Comparison of ENCODE assay signal across 10 cellular contexts in the genomic region with DNA sequence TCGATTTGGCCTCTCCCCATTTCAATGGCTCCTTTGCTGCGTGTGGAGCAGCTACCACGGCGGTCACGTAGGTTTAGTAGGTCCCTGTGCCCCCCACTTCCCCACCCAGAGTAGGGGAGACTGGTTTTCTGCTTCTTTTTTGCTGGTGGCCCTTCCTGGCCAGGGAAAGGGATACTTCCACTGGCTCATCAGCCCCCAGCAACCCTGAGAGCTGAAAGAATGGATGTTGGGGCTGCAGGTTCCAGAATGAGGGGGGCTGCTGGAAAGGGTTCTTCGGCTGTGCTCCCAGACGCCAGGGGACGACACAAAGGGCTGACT.
DNase-seq lines count a peak whose midpoint lies in the region; ATAC-seq and TF ChIP-seq lines count a peak whose summit lies in the region.
"Had no signal": no experiment of that assay in that cellular context is flagged by ENCODE, and none has a peak within 500 bp of the region (broad histone marks: within the 10 kb centered on the region; RNA-seq: fewer than 3 reads in every experiment).

No MANE protein-coding gene starts in this region.

- no peak for TF ChIP-seq EP300 in tibial nerve (IDR thresholded peaks at IDR 0.05)

- H3K4me3 ChIP-seq in heart left ventricle (peak overlapping the region in 10 of 12 donors; percentile 65 to 89 (median 78)), adrenal gland (peak overlapping the region in 1 of 4 donors; percentile 40), right lobe of liver (no peak overlapping the region), tibial nerve (peak overlapping the region; percentile 39 to 81 (median 72))

- H3K4me1 ChIP-seq in heart left ventricle, result peaks cover 22 to 93% (median 84%) of the 10 kb centered on the region in 12 donors
- H3K4me1 ChIP-seq in adrenal gland (replicated peaks in 1 of 2), result peaks cover 51 to 76% of the 10 kb centered on the region in 2 donors
- H3K4me1 ChIP-seq in right lobe of liver, result peaks cover 0 to 38% (median 26%) of the 10 kb centered on the region in 4 donors
- peaks cover 9 to 85% (median 67%) of the 10 kb centered on the region in 4 donors for H3K4me1 ChIP-seq in tibial nerve
- H3K4me1 ChIP-seq: Caco-2 had no signal

- H3K27ac ChIP-seq in heart left ventricle (peak overlapping the region; percentile 98 to 100 (median 100)), adrenal gland (peak overlapping the region; percentile 76 to 99 (median 98)), right lobe of liver (peak overlapping the region; percentile 46 to 97 (median 61)), tibial nerve (peak overlapping the region; percentile 95 to 100 (median 98))

- TF ChIP-seq POLR2A in heart left ventricle (IDR thresholded peaks at IDR 0.05) (no peak), adrenal gland (IDR thresholded peaks at IDR 0.05) (no peak), right lobe of liver (IDR thresholded peaks at IDR 0.05) (no peak), tibial nerve (IDR thresholded peaks at IDR 0.05) (no peak)

- DNase-seq in heart left ventricle, result peak in 1 of 5 donors; percentile 43
- no peak for DNase-seq in Right ventricle myocardium inferior (ENCODE audit: missing footprints)
- DNase-seq in adrenal gland, result no peak
- DNase-seq in right lobe of liver, result peak in 1 of 3 donors; percentile 10
- no peak for DNase-seq in tibial nerve (ENCODE audit: low spot score in 2 of 2)
- DNase-seq in NCI-H2107 treated with DMSO at 0.1 percent for 48 hours (lab: John Stamatoyannopoulos, UW; ENCODE audit: unreplicated experiment), result no peak
- DNase-seq: NCI-H187 treated with DMSO at 0.1 percent for 48 hours had no signal

- 27 to 60% (median 29%) methylated on average over 5 to 8 of the region's 8 CpGs for WGBS in heart left ventricle, 4 donors
- 71 to 78% (median 73%) methylated on average over 8 of the region's 8 CpGs for WGBS in adrenal gland, 4 donors
- WGBS in right lobe of liver (ENCODE audit: insufficient coverage, low coverage, low lambda C conversion rate, missing lambda C conversion rate), result 77% methylated on average over 5 of the region's 8 CpGs
- WGBS in tibial nerve, 2 donors, result 15 to 26% methylated on average over 8 of the region's 8 CpGs

- intact Hi-C loops in heart left ventricle (cut with DNase I) (loop anchor here in 3 of 10 donors (2.0 kb wide), 2 partner anchors 13 to 15 kb away; no protein-coding TSS in a partner anchor), Right ventricle myocardium inferior (cut with DNase I) (no loop called here), adrenal gland (cut with DNase I) (no loop called here), right lobe of liver (cut with DNase I) (no loop called here)

- peaks cover 0 to 5% (median 0%) of the 10 kb centered on the region in 9 donors for H3K36me3 ChIP-seq in heart left ventricle
- H3K36me3 ChIP-seq in adrenal gland (replicated peaks in 1 of 2), result no peaks in the 10 kb centered on the region
- H3K36me3 ChIP-seq in right lobe of liver, result no peaks in the 10 kb centered on the region
- H3K36me3 ChIP-seq in tibial nerve, result no peaks in the 10 kb centered on the region

- TF ChIP-seq CTCF in heart left ventricle (IDR thresholded peaks at IDR 0.05) (no peak), adrenal gland (IDR thresholded peaks at IDR 0.05) (no peak), right lobe of liver (IDR thresholded peaks at IDR 0.05) (no peak), tibial nerve (IDR thresholded peaks at IDR 0.05) (no peak)

- H3K27me3 ChIP-seq in heart left ventricle (no peaks in the 10 kb centered on the region), adrenal gland (no peaks in the 10 kb centered on the region), right lobe of liver (no peaks in the 10 kb centered on the region), tibial nerve (no peaks in the 10 kb centered on the region)

- H3K9me3 ChIP-seq in heart left ventricle (no peaks in the 10 kb centered on the region), adrenal gland (replicated peaks in 1 of 3) (no peaks in the 10 kb centered on the region), right lobe of liver (no peaks in the 10 kb centered on the region), tibial nerve (no peaks in the 10 kb centered on the region)
- H3K9me3 ChIP-seq: Caco-2 had no signal

- ATAC-seq in heart left ventricle, result no peak
- ATAC-seq in Right ventricle myocardium inferior, result no peak
- ATAC-seq in right lobe of liver, result no peak
- ATAC-seq in GM18498 (IDR thresholded peaks at IDR 0.05; ENCODE audit: unreplicated experiment), result no peak
- no peak for ATAC-seq in HG02759 (IDR thresholded peaks at IDR 0.05; ENCODE audit: unreplicated experiment)

Comparison
In these comparisons a context has a peak if more than half of its experiments do, and no peak if none do; other contexts are left out.
1. H3K4me3 ChIP-seq: peak in heart left ventricle (10 of 12) and tibial nerve (4 of 4); none in right lobe of liver (0 of 3).
2. Peak in every context shown above with its lines, with median percentiles within 50 percentile points of each other: H3K27ac ChIP-seq.